Comparison of ENCODE assay signal across 25 cellular contexts in the genomic region with DNA sequence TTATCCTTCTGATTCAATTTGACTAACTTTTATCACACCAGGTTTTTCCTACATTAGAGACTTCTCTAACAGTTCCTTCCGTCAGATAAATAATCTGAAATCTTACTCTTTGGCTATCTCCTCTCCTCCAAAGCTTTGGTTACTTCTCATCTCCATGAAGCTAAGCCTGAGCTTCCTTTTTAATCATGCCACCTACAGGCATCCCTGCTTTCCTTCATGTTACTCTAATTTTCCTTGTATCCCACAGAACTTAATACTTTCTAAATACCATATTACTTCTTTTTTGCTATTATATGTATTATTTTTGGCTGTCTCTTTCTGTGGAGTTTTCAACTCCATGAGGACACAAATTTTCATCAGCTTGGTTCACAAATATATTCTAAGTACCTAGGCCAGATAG. TPM values are rescaled to one million over a fixed set of nuclear protein-coding genes. Genes with fewer than 3 reads are reported as not detected.
DNase-seq lines count a peak whose midpoint lies in the region; ATAC-seq and TF ChIP-seq lines count a peak whose summit lies in the region.
"Had no signal": no experiment of that assay in that cellular context is flagged by ENCODE, and none has a peak within 500 bp of the region (broad histone marks: within the 10 kb centered on the region; RNA-seq: fewer than 3 reads in every experiment).

No MANE protein-coding gene starts in this region.

- POLR2A ChIA-PET in PC-3 (lab: Charles Lee; ENCODE audit: unreplicated experiment): no interaction called here

- no peak overlapping the region for H2BK5ac ChIP-seq in mesendoderm (ENCODE audit: low read length)

- H3K36me3 ChIP-seq in PC-3 (ENCODE audit: low read depth, low read length) (no peaks in the 10 kb centered on the region), brain microvascular endothelial cell (replicated peaks) (no peaks in the 10 kb centered on the region), mesendoderm (ENCODE audit: control insufficient read depth, insufficient read depth, low read length) (no peaks in the 10 kb centered on the region)
- H3K36me3 ChIP-seq: Peyer's patch had no signal

- no peaks in the 10 kb centered on the region for H3K79me2 ChIP-seq in PC-3 (ENCODE audit: low read length)
- no peaks in the 10 kb centered on the region for H3K79me2 ChIP-seq in mesendoderm (ENCODE audit: control insufficient read depth, insufficient read depth, low read length)

- no TSS peak for BruUV-seq in PC-3 (replicated peaks; lab: Mats Ljungman, UMichigan)

- H2BK120ac ChIP-seq in mesendoderm (ENCODE audit: low read depth, low read length): no peak overlapping the region

- H3K9me2 ChIP-seq in PC-3 (replicated peaks; ENCODE audit: low read length): 0 out of 2 replicates have a peak, but pooled peaks cover under 1% of the 10 kb centered on the region
- H3K9me2 ChIP-seq: SK-N-SH had no signal

- no peak overlapping the region for H3K56ac ChIP-seq in mesendoderm (ENCODE audit: low read length)

- no peaks in the 10 kb centered on the region for H4K20me1 ChIP-seq in PC-3 (ENCODE audit: low read length)

- H4K5ac ChIP-seq in mesendoderm (ENCODE audit: low read length): no peak overlapping the region

- CTCF ChIA-PET in PC-3 (lab: Charles Lee): interaction anchor here (0.6 kb wide), 1 partner anchor 309 kb away, joined by 3 read pairs; no protein-coding TSS in a partner anchor

- H3K4me2 ChIP-seq in PC-3 (ENCODE audit: low read length) (no peak overlapping the region), mesendoderm (ENCODE audit: low read length) (no peak overlapping the region)
- H3K4me2 ChIP-seq: SK-N-SH had no signal

- H3K27ac ChIP-seq in PC-3 (ENCODE audit: low read length): no peak overlapping the region
- H3K27ac ChIP-seq in brain microvascular endothelial cell: no peak overlapping the region
- no peak overlapping the region for H3K27ac ChIP-seq in mesendoderm (ENCODE audit: low read depth, low read length)
- H3K27ac ChIP-seq: Peyer's patch had no signal

- intact Hi-C loops in PC-3 (cut with micrococcal nuclease): no loop called here

- no CpG with 5 or more reads among the region's 1 CpG for WGBS in mesendoderm (ENCODE audit: extremely low coverage, insufficient coverage, low lambda C conversion rate)

- in situ Hi-C loops in brain microvascular endothelial cell (cut with HindIII; ENCODE audit: low pct_ligation_motif_present, low sequenced_read_pairs): no loop called here

- H2BK15ac ChIP-seq in mesendoderm (replicated peaks; ENCODE audit: low read depth): no peak overlapping the region

- no peak overlapping the region for H4K8ac ChIP-seq in mesendoderm (ENCODE audit: low read depth, low read length)

- no peak overlapping the region for H2AK5ac ChIP-seq in mesendoderm (ENCODE audit: low read length)

- H3K79me1 ChIP-seq in mesendoderm (ENCODE audit: low read length): no peaks in the 10 kb centered on the region

- no peaks in the 10 kb centered on the region for H3K4me1 ChIP-seq in PC-3 (ENCODE audit: insufficient read depth, low read length)
- H3K4me1 ChIP-seq in mesendoderm (ENCODE audit: control insufficient read depth, low read depth, low read length): no peaks in the 10 kb centered on the region
- H3K4me1 ChIP-seq: Peyer's patch had no signal

- no peak overlapping the region for H3K4ac ChIP-seq in mesendoderm (ENCODE audit: low read depth, low read length)

- no peak overlapping the region for H2AFZ ChIP-seq in PC-3 (ENCODE audit: low read length)

- peak; percentile 8 for DNase-seq in SIG-M5 treated with dmso at 0.1 percent for 504 hours (lab: John Stamatoyannopoulos, UW; ENCODE audit: unreplicated experiment)
- no peak for DNase-seq in SIG-M5 (lab: John Stamatoyannopoulos, UW)
- DNase-seq in PC-3: peak; percentile 23
- DNase-seq in brain microvascular endothelial cell: no peak
- DNase-seq in mesendoderm: peak; percentile 5
- DNase-seq in HPDE6-E6E7 (ENCODE audit: extremely low spot score): no peak
- DNase-seq in foreskin melanocyte: no peak
- no peak for DNase-seq in NCI-H82 treated with DMSO at 0.1 percent for 48 hours (lab: John Stamatoyannopoulos, UW; ENCODE audit: unreplicated experiment)
- DNase-seq: 8988T; CD4-positive, alpha-beta T cell; COR-L47; DND-41; KBM-7; NCI-H1105; NCI-H2029 treated with DMSO at 0.1 percent for 48 hours; NCI-H345; NCI-H524; NCI-H774; Peyer's patch; Right ventricle myocardium superior; SK-N-SH had no signal

- no peaks in the 10 kb centered on the region for H3K27me3 ChIP-seq in PC-3 (ENCODE audit: low read length)
- no peaks in the 10 kb centered on the region for H3K27me3 ChIP-seq in brain microvascular endothelial cell (replicated peaks)
- no peaks in the 10 kb centered on the region for H3K27me3 ChIP-seq in mesendoderm (ENCODE audit: insufficient read depth, low read length, poor library complexity)
- H3K27me3 ChIP-seq: Peyer's patch had no signal

- no peak overlapping the region for H3K23ac ChIP-seq in mesendoderm (ENCODE audit: low read length)

- no peaks in the 10 kb centered on the region for H3F3A ChIP-seq in PC-3 (ENCODE audit: low read length, unreplicated experiment)

- H3K4me3 ChIP-seq in PC-3 (ENCODE audit: low read length) (no peak overlapping the region), brain microvascular endothelial cell (ENCODE audit: low read depth, low read length) (no peak overlapping the region), mesendoderm (ENCODE audit: low read length) (no peak overlapping the region)
- H3K4me3 ChIP-seq: Peyer's patch had no signal

- H3K9me3 ChIP-seq in PC-3 (ENCODE audit: low read length): no peaks in the 10 kb centered on the region
- H3K9me3 ChIP-seq: Peyer's patch, SK-N-SH had no signal

- TF ChIP-seq CTCF in PC-3 (conservative IDR thresholded peaks at IDR 0.05; ENCODE audit: low read depth, low read length) (peak; percentile 52), brain microvascular endothelial cell (IDR thresholded peaks at IDR 0.05; ENCODE audit: low read depth, low read length, missing control alignments) (peak; percentile 0)

- H3K9ac ChIP-seq in PC-3 (ENCODE audit: low read length): no peak overlapping the region
- H3K9ac ChIP-seq in mesendoderm (ENCODE audit: low read length): no peak overlapping the region
- H3K9ac ChIP-seq: SK-N-SH had no signal

- ATAC-seq in PC-3: no peak
- ATAC-seq: HepG2 had no signal

- no peak overlapping the region for H3K18ac ChIP-seq in mesendoderm (ENCODE audit: low read length)

RNA-seq across cellular contexts. Expression of a gene that starts 49.7 kb away (rescaled TPM):
- not detected in 2 replicates for total RNA-seq in PC-3 (2014; rRNA removed)
- polyA plus RNA-seq in mesendoderm (2013, experiment 1 of 2): 0.07 TPM
- not detected for polyA plus RNA-seq in mesendoderm (2013, experiment 2 of 2)
- total RNA-seq: CD4-positive, alpha-beta T cell; G401; HepG2; HT-29; Peyer's patch; Right ventricle myocardium superior had no signal
- polyA plus RNA-seq: BJ, HepG2, SK-N-SH had no signal

Comparison
In these comparisons a context has a peak if more than half of its experiments do, and no peak if none do; other contexts are left out.
1. DNase-seq: peak in SIG-M5 treated with dmso at 0.1 percent for 504 hours (single experiment), PC-3 (single experiment) and mesendoderm (single experiment); none in SIG-M5 (single experiment), brain microvascular endothelial cell (single experiment), HPDE6-E6E7 (single experiment), foreskin melanocyte (single experiment) and NCI-H82 treated with DMSO at 0.1 percent for 48 hours (single experiment).